In genomic region chr16:68560341-68560740, GRCh38 we compare ENCODE assay signal across 5 cellular contexts. TPM values are rescaled to one million over a fixed set of nuclear protein-coding genes. Genes with fewer than 3 reads are reported as not detected.
DNase-seq lines count a peak whose midpoint lies in the region; TF ChIP-seq lines count a peak whose summit lies in the region.
"Not testable (repeated sequence)": the region's sequence is repeated elsewhere in the genome, so short reads cannot be mapped to it uniquely, and the experiment has no call there.

No MANE protein-coding gene starts in this region.

- H4K20me1 ChIP-seq in BLaER1 = not testable (repeated sequence)

- TF ChIP-seq CTCF in HEK293 (tag by site-specific recombination; IDR thresholded peaks at IDR 0.05); coronary artery (IDR thresholded peaks at IDR 0.05); endothelial cell (IDR thresholded peaks at IDR 0.05; ENCODE audit: unreplicated experiment): not testable (repeated sequence)

- not testable (repeated sequence) for H3K27ac ChIP-seq in BLaER1; HEK293 (ENCODE audit: extremely low read depth, low read depth, low read length); coronary artery; subcutaneous abdominal adipose tissue (ENCODE audit: low read depth, low read length)

- not testable (repeated sequence) for DNase-seq in coronary artery (ENCODE audit: low spot score); endothelial cell (ENCODE audit: low spot score)

- peaks cover 99% of the 10 kb centered on the region for H3K36me3 Mint-ChIP-seq in endothelial cell (ENCODE audit: low read depth, unreplicated experiment)

- not testable (repeated sequence) for H3K4me1 ChIP-seq in BLaER1; HEK293 (ENCODE audit: control insufficient read depth, insufficient read depth, low read length); subcutaneous abdominal adipose tissue (ENCODE audit: control insufficient read depth in 5 of 5, insufficient read depth in 5 of 5, low read length in 5 of 5)

- peak overlapping the region; percentile 38 for H3K4me3 ChIP-seq in BLaER1
- not testable (repeated sequence) for H3K4me3 ChIP-seq in HEK293 (ENCODE audit: low read depth, low read length)
- peak overlapping the region; percentile 9 for H3K4me3 ChIP-seq in coronary artery
- peak overlapping the region; percentile 11 to 43 (median 28) for H3K4me3 ChIP-seq in subcutaneous abdominal adipose tissue (ENCODE audit: low read depth in 1 of 5, low read length in 5 of 5)

- H3K4me1 Mint-ChIP-seq in endothelial cell (ENCODE audit: unreplicated experiment) = not testable (repeated sequence)

- peak overlapping the region; percentile 83 for H3K4me3 Mint-ChIP-seq in endothelial cell (ENCODE audit: unreplicated experiment)

- peaks cover 100% of the 10 kb centered on the region for H3K9me3 ChIP-seq in BLaER1
- H3K9me3 ChIP-seq in HEK293 (ENCODE audit: control insufficient read depth, insufficient read depth, low read depth, low read length) = not testable (repeated sequence)
- H3K9me3 ChIP-seq in subcutaneous abdominal adipose tissue (ENCODE audit: control insufficient read depth in 5 of 5, low read length in 5 of 5) = peaks cover 88 to 98% (median 93%) of the 10 kb centered on the region in 5 donors

- H3K9me3 Mint-ChIP-seq in endothelial cell (ENCODE audit: unreplicated experiment) = peaks cover 73% of the 10 kb centered on the region

- not testable (repeated sequence) for H3K27me3 ChIP-seq in BLaER1; subcutaneous abdominal adipose tissue (ENCODE audit: control insufficient read depth in 5 of 5, insufficient read depth in 4 of 5, low read length in 5 of 5)

- H3K36me3 ChIP-seq in BLaER1 (peaks cover 100% of the 10 kb centered on the region), HEK293 (ENCODE audit: control insufficient read depth in 2 of 2, insufficient read depth in 1 of 2, low read length in 2 of 2) (peaks cover 0 to 81% of the 10 kb centered on the region in 2 experiments; a peak in 2 of 3 replicates), subcutaneous abdominal adipose tissue (ENCODE audit: control insufficient read depth in 5 of 5, insufficient read depth in 5 of 5, low read length in 5 of 5) (peaks cover 67 to 84% (median 82%) of the 10 kb centered on the region in 5 donors)

- H3K27ac Mint-ChIP-seq in endothelial cell (ENCODE audit: unreplicated experiment) = not testable (repeated sequence)

- peaks cover 20% of the 10 kb centered on the region for H3K27me3 Mint-ChIP-seq in endothelial cell (ENCODE audit: unreplicated experiment)

- POLR2A ChIA-PET in HEK293 (lab: Yijun Ruan, JAX) = not testable (repeated sequence)

- H3K9ac ChIP-seq in BLaER1; subcutaneous abdominal adipose tissue (ENCODE audit: low read length in 5 of 5): not testable (repeated sequence)

- H3K4me2 ChIP-seq in BLaER1 = not testable (repeated sequence)

- CTCF ChIA-PET in HEK293 (lab: Yijun Ruan, JAX) = not testable (repeated sequence)

TF ChIP-seq in HEK293, 187 proteins besides CTCF, POLR2A, EP300 and RAD21:
- TF ChIP-seq ZNF623 (tag by site-specific recombination; IDR thresholded peaks at IDR 0.05) (0 out of 2 replicates have a peak, but pooled peaks have one; percentile 19), ZNF394 (tag by site-specific recombination; IDR thresholded peaks at IDR 0.05; ENCODE audit: borderline replicate concordance) (peak; percentile 54; the same call in 1 of the 2 replicates), ZNF555 (tag by site-specific recombination; conservative IDR thresholded peaks at IDR 0.05) (peak; percentile 26), ZNF426 (tag by site-specific recombination; IDR thresholded peaks at IDR 0.05) (peak; percentile 29)
TF ChIP-seq in HEK293: peak in this region for 4; not testable (repeated sequence) for 183.

RNA-seq across cellular contexts. Expression of gene ZFP90, which starts 21.2 kb away (rescaled TPM):
- total RNA-seq in endothelial cell (ENCODE audit: unreplicated experiment) = 35.6 TPM
